10 cellular contexts compared by ENCODE assay signal in genomic region chr15:42384597-42384996, GRCh38.
"Had no signal": no experiment of that assay in that cellular context is flagged by ENCODE, and none has a peak within 500 bp of the region (broad histone marks: within the 10 kb centered on the region; RNA-seq: fewer than 3 reads in every experiment).

No MANE protein-coding gene starts in this region.

- H3K27me3 ChIP-seq: left lung, pancreas, upper lobe of right lung had no signal

- H3K9me3 ChIP-seq: left lung, pancreas, upper lobe of right lung had no signal

- H3K36me3 ChIP-seq: pancreas had no signal

- H3K4me1 ChIP-seq: pancreas had no signal

- H3K4me3 ChIP-seq: left lung, pancreas, upper lobe of right lung had no signal

- H3K27ac ChIP-seq: left lung, pancreas, upper lobe of right lung had no signal

- DNase-seq: activated CD4-positive, alpha-beta T cell treated with anti-CD3 and anti-CD28 coated beads, Interleukin-2, amount 50 U/mL, for 1 hour; amygdala; dermis blood vessel endothelial cell; glutamatergic neuron; islet precursor cell; left lung; pancreas; stimulated activated CD4-positive, alpha-beta T cell treated with anti-CD3 and anti-CD28 coated beads, Interleukin-15, amount 100 ng/mL, for 24 hours; stimulated activated CD4-positive, alpha-beta T cell treated with anti-CD3 and anti-CD28 coated beads, Interleukin-4, amount 100 ng/mL, for 24 hours; upper lobe of right lung had no signal
